In the genomic region with DNA sequence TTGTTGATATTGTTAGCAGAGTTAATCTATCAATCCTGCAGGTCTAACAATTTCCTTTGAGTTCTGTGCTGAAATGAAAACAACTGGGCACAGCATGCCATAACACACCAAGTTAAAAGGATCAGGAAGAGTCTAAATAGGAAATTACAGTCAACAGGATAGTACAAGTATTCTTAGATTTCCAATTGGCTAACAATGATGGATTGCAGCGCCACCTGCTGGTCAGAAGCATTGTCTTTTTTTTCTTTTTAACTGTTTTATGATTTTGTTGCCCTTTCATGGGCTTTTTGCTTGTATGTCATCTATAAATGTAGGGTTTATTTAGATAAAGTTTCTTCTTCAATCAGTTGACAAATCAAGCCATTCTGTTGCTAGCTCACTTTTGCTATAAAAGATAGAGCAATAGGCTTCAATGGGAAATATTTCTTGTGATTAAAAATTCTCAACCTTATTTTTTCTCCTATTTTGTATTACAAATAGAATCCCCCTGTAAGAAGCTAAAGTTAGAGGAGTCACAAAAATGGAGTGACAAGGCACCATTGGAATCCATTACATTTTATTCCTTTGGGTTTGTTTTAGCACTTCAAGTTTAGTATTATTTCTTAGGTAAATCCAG, we compare ENCODE assay signal across 8 cellular contexts.
DNase-seq lines count a peak whose midpoint lies in the region; ATAC-seq lines count a peak whose summit lies in the region.

No MANE protein-coding gene starts in this region.

- H3K9ac ChIP-seq in SK-N-MC (ENCODE audit: insufficient read length), result no peak overlapping the region

- H3K9me3 ChIP-seq in SK-N-MC (ENCODE audit: low read depth, low read length), result no peaks in the 10 kb centered on the region

- no peaks in the 10 kb centered on the region for H3K36me3 ChIP-seq in SK-N-MC (ENCODE audit: insufficient read depth, low read length)

- peak; percentile 7 for DNase-seq in NK-92 treated with Interleukin-12 subunit alpha and Interleukin-12 subunit beta, amount 100 ng/mL, for 24 hours (lab: John Stamatoyannopoulos, UW)
- no peak for DNase-seq in NK-92 (lab: John Stamatoyannopoulos, UW; ENCODE audit: unreplicated experiment)
- peak; percentile 77 to 90 for DNase-seq in Kasumi-1 (lab: John Stamatoyannopoulos, UW)
- peak; percentile 53 for DNase-seq in SK-N-MC (ENCODE audit: low read depth, low spot score)
- peak in 36 of 58 donors; percentile 0 to 80 (median 18) for DNase-seq in anterior cingulate cortex (lab: John Stamatoyannopoulos, UW)
- peak; percentile 90 for DNase-seq in inferior parietal cortex (ENCODE audit: extremely low spot score)
- DNase-seq in stimulated activated CD4-positive, alpha-beta T cell treated with anti-CD3 and anti-CD28 coated beads, Interleukin-2, amount 100 ng/mL, for 4 hours (ENCODE audit: low read depth), result peak; percentile 19

- H3K4me3 ChIP-seq in SK-N-MC, result no peak overlapping the region

- H3K27ac ChIP-seq in SK-N-MC, result no peak overlapping the region

- ATAC-seq in HG03280 (IDR thresholded peaks at IDR 0.05; ENCODE audit: unreplicated experiment), result no peak
